In genomic region chr13:24670927-24671326, GRCh38 we compare ENCODE assay signal across 9 cellular contexts. TPM values are rescaled to one million over a fixed set of nuclear protein-coding genes. Genes with fewer than 3 reads are reported as not detected.
A peak's percentile ranks its signal among the peaks of the same experiment; 100 is the strongest.
DNase-seq lines count a peak whose midpoint lies in the region; ATAC-seq and TF ChIP-seq lines count a peak whose summit lies in the region.
"Had no signal": no experiment of that assay in that cellular context is flagged by ENCODE, and none has a peak within 500 bp of the region (broad histone marks: within the 10 kb centered on the region; RNA-seq: fewer than 3 reads in every experiment).

No MANE protein-coding gene starts in this region.

- H3K36me3 ChIP-seq in mucosa of descending colon (ENCODE audit: low read depth), result no peaks in the 10 kb centered on the region

- CTCF ChIA-PET in Calu3 (lab: Charles Lee), result interaction anchor here (1.0 kb wide), 1 partner anchor 66 kb away, joined by 3 read pairs; no protein-coding TSS in a partner anchor

- H3K27ac Mint-ChIP-seq in Calu3 (ENCODE audit: unreplicated experiment), result no peak overlapping the region
- H3K27ac Mint-ChIP-seq in activated T-helper 17 cell treated with anti-CD3 and anti-CD28 coated beads, Interleukin-2, amount 50 U/mL, for 72 hours, result no peak overlapping the region

- no peaks in the 10 kb centered on the region for H3K9me3 ChIP-seq in mucosa of descending colon

- DNase-seq in Calu3 (peak; percentile 33), HT1080 (ENCODE audit: low read depth) (peak; percentile 52), mucosa of descending colon (peak in 2 of 3 donors; percentile 55 to 59), Right ventricle myocardium inferior (ENCODE audit: missing footprints) (no peak)
- DNase-seq: NCI-H2081 treated with DMSO at 0.1 percent for 48 hours had no signal

- intact Hi-C loops in Calu3 (cut with micrococcal nuclease; ENCODE audit: unreplicated experiment) (loop anchor here (1.0 kb wide), 1 partner anchor 66 kb away; no protein-coding TSS in a partner anchor), mucosa of descending colon (cut with DNase I, micrococcal nuclease) (no loop called here), Right ventricle myocardium inferior (cut with DNase I) (loop anchor here (10.0 kb wide), 1 partner anchor 96 kb away; no protein-coding TSS in a partner anchor)

- no peak overlapping the region for H3K4me3 Mint-ChIP-seq in Calu3 (ENCODE audit: low read depth, unreplicated experiment)
- H3K4me3 Mint-ChIP-seq in activated T-helper 17 cell treated with anti-CD3 and anti-CD28 coated beads, Interleukin-2, amount 50 U/mL, for 72 hours, result peak overlapping the region; percentile 19

- ATAC-seq in activated T-helper 17 cell treated with anti-CD3 and anti-CD28 coated beads, Interleukin-2, amount 50 U/mL, for 72 hours (replicated peaks), result peak; percentile 34
- peak; percentile 49 for ATAC-seq in mucosa of descending colon
- ATAC-seq in GM19324 (IDR thresholded peaks at IDR 0.05; ENCODE audit: low FRiP score, unreplicated experiment), result no peak
- no peak for ATAC-seq in GM19463 (IDR thresholded peaks at IDR 0.05; ENCODE audit: unreplicated experiment)
- no peak for ATAC-seq in Right ventricle myocardium inferior
- no peak for ATAC-seq in GM21423 (IDR thresholded peaks at IDR 0.05; ENCODE audit: unreplicated experiment)

- peak; percentile 39 for TF ChIP-seq CTCF in Calu3 (IDR thresholded peaks at IDR 0.05; ENCODE audit: unreplicated experiment)
- peak; percentile 6 for TF ChIP-seq CTCF in mucosa of descending colon (IDR thresholded peaks at IDR 0.05)

- H3K9me3 Mint-ChIP-seq in Calu3 (ENCODE audit: low read depth, unreplicated experiment), result no peaks in the 10 kb centered on the region
- H3K9me3 Mint-ChIP-seq in activated T-helper 17 cell treated with anti-CD3 and anti-CD28 coated beads, Interleukin-2, amount 50 U/mL, for 72 hours, result no peaks in the 10 kb centered on the region

- no TSS peak for BruUV-seq in Calu3 (replicated peaks; lab: Mats Ljungman, UMichigan)

- no peaks in the 10 kb centered on the region for H3K36me3 Mint-ChIP-seq in Calu3 (ENCODE audit: insufficient read depth, unreplicated experiment)
- no peaks in the 10 kb centered on the region for H3K36me3 Mint-ChIP-seq in activated T-helper 17 cell treated with anti-CD3 and anti-CD28 coated beads, Interleukin-2, amount 50 U/mL, for 72 hours (ENCODE audit: low read depth)

- H3K4me1 Mint-ChIP-seq in Calu3 (ENCODE audit: low read depth, unreplicated experiment), result peaks cover 20% of the 10 kb centered on the region
- no peaks in the 10 kb centered on the region for H3K4me1 Mint-ChIP-seq in activated T-helper 17 cell treated with anti-CD3 and anti-CD28 coated beads, Interleukin-2, amount 50 U/mL, for 72 hours

- H3K27me3 Mint-ChIP-seq in Calu3 (ENCODE audit: unreplicated experiment), result no peaks in the 10 kb centered on the region
- H3K27me3 Mint-ChIP-seq in activated T-helper 17 cell treated with anti-CD3 and anti-CD28 coated beads, Interleukin-2, amount 50 U/mL, for 72 hours, result peaks cover 13% of the 10 kb centered on the region

- H3K4me1 ChIP-seq in mucosa of descending colon (ENCODE audit: low read depth), result peaks cover 29% of the 10 kb centered on the region

- H3K4me3 ChIP-seq in mucosa of descending colon, result no peak overlapping the region

RNA-seq across cellular contexts. Expression of gene ATP12A, which starts 9.3 kb away (rescaled TPM):
- total RNA-seq in Calu3 (2022), result 0.15 and 0.40 TPM in 2 replicates
- total RNA-seq in HT1080 (2014; rRNA removed; shearing (Covaris generic)), result not detected in 2 replicates
- polyA plus RNA-seq in HT1080 (2015; cell fraction: cytosol; rRNA removed), result 0.03 and 0.14 TPM in 2 replicates
- 0.06 TPM in 1 of 2 replicates, not detected in the other for polyA plus RNA-seq in HT1080 (2015; cell fraction: nucleus; rRNA removed)
- total RNA-seq in activated T-helper 17 cell treated with anti-CD3 and anti-CD28 coated beads, Interleukin-2, amount 50 U/mL, for 72 hours, result 1 to 10 TPM in 1 of 2 donors, under 1 TPM in 1; 0.13 to 1.5 TPM
- not detected for total RNA-seq in mucosa of descending colon
- total RNA-seq in Right ventricle myocardium inferior, result not detected

Comparison
In these comparisons a context has a peak if more than half of its experiments do, and no peak if none do; other contexts are left out.
1. ATAC-seq: peak in activated T-helper 17 cell treated with anti-CD3 and anti-CD28 coated beads, Interleukin-2, amount 50 U/mL, for 72 hours (single experiment) and mucosa of descending colon (single experiment); none in GM19324 (single experiment), GM19463 (single experiment), Right ventricle myocardium inferior (single experiment) and GM21423 (single experiment).
2. intact Hi-C loops: an anchor here in Calu3 (1.0 kb wide) and Right ventricle myocardium inferior (10.0 kb wide); none called in mucosa of descending colon.